In the genomic region with DNA sequence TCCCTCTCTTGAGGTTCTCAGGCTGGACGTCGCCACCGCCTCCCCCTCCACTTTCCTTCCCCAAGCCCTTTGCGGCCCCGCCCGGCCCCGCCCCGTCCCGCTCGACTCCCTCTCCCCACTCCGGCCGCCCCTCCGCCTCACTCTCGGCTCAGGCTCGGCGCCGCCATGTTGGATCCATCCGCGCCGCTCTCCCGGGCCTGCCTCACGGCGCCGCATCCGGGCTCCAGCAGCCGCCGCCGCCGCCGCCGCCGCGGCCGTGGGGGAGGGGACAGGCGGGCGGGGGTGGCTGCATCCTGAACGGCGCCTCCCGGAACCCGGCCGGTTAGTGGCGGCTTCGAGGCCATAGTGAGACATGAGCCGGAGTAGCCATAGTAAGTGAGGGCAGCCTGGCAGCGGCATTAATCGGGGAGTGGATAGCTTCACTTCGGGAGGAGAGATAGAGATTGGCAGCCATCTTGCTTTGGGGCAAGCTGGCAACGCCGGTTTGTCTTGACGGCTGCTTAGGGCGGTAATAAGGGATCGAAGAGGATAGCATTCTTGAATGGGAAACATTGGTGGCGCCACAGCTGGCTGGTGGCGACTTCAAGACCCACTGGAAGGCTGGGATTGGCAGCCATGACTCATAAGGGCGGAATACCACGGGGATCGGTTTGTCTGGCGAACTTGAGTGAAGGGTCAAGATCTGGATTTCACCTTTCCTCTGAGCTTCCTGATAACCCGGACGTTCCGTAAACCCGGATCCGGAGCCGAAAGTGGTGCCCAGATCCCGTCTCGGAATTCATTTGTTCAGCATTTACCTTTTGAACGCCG, we compare ENCODE assay signal across 8 cellular contexts. TPM values are rescaled to one million over a fixed set of nuclear protein-coding genes. Genes with fewer than 3 reads are reported as not detected.
A peak's percentile ranks its signal among the peaks of the same experiment; 100 is the strongest.
DNase-seq lines count a peak whose midpoint lies in the region; ATAC-seq, FAIRE-seq and TF ChIP-seq lines count a peak whose summit lies in the region.

TSS of gene DEDD (minus strand) at position 258 of the 810 bp plus-strand sequence. CDS start 8,205 bp downstream, outside the sequence.

- FAIRE-seq in keratinocyte (lab: Jason Lieb, UNC): peak; percentile 59

- no peaks in the 10 kb centered on the region for H4K20me1 ChIP-seq in keratinocyte (ENCODE audit: control insufficient read depth, extremely low read depth, insufficient read depth, low read length)

- H3K9ac ChIP-seq in keratinocyte (ENCODE audit: control insufficient read depth, extremely low read depth, insufficient read depth, low read length): peak within 1 kb of the TSS; percentile 91

- peak within 1 kb of the TSS; percentile 79 to 98 (median 91) for H3K4me3 ChIP-seq in keratinocyte (ENCODE audit: control insufficient read depth in 2 of 3, extremely low read depth in 1 of 3, insufficient read depth in 2 of 3, low read depth in 1 of 3, low read length in 3 of 3)

- H3K4me1 ChIP-seq in keratinocyte (ENCODE audit: control insufficient read depth, extremely low read depth, insufficient read depth, low read length): no peaks in the 10 kb centered on the region

- no peaks in the 10 kb centered on the region for H3K27me3 ChIP-seq in keratinocyte (ENCODE audit: control insufficient read depth, extremely low read depth, insufficient read depth, low read length)

- peak; percentile 94 for DNase-seq in AG20443 (ENCODE audit: low spot score)
- DNase-seq in NCI-H446 treated with DMSO at 0.1 percent for 48 hours (lab: John Stamatoyannopoulos, UW): peak; percentile 97
- DNase-seq in cerebellar cortex (ENCODE audit: low spot score): peak; percentile 98
- peak; percentile 86 for DNase-seq in keratinocyte (ENCODE audit: low read depth, low spot score)
- DNase-seq in stimulated activated CD4-positive, alpha-beta T cell treated with anti-CD3 and anti-CD28 coated beads, Interleukin-15, amount 100 ng/mL, for 24 hours: peak; percentile 93

- ATAC-seq in GM19035 (IDR thresholded peaks at IDR 0.05; ENCODE audit: unreplicated experiment) (peak; percentile 96), HG03354 (IDR thresholded peaks at IDR 0.05; ENCODE audit: poor library complexity, severe bottlenecking, unreplicated experiment) (peak; percentile 96)
- ATAC-seq in activated CD4-positive, CD25-positive, alpha-beta regulatory T cell treated with anti-CD3 and anti-CD28 coated beads, Interleukin-2, amount 50 U/mL, for 24 hours: peak; percentile 96 to 97

- peaks cover 0 to 12% of the 10 kb centered on the region in 2 experiments for H3K36me3 ChIP-seq in keratinocyte (ENCODE audit: control insufficient read depth in 2 of 2, extremely low read depth in 1 of 2, insufficient read depth in 2 of 2, low read length in 2 of 2)

- H3K79me2 ChIP-seq in keratinocyte (ENCODE audit: control insufficient read depth, insufficient read depth, low read length): peaks cover 54% of the 10 kb centered on the region

- no peaks in the 10 kb centered on the region for H3K9me3 ChIP-seq in keratinocyte (ENCODE audit: control insufficient read depth, low read depth, low read length)

- peak in 2 of 3 experiments; percentile 2 to 26 for TF ChIP-seq CTCF in keratinocyte (optimal IDR thresholded peaks at IDR 0.05 in 1 of 3, IDR thresholded peaks at IDR 0.05 in 1 of 3, conservative IDR thresholded peaks at IDR 0.05 in 1 of 3; ENCODE audit: extremely low read depth in 1 of 3, insufficient read depth in 2 of 3, low read length in 3 of 3)

- H2AFZ ChIP-seq in keratinocyte (ENCODE audit: control insufficient read depth, low read length): peak within 1 kb of the TSS; percentile 81

- peak within 1 kb of the TSS; percentile 91 for H3K27ac ChIP-seq in keratinocyte (ENCODE audit: control insufficient read depth, insufficient read depth, low read length)

- H3K4me2 ChIP-seq in keratinocyte (ENCODE audit: control insufficient read depth, extremely low read depth, insufficient read depth, low read depth, low read length): peak within 1 kb of the TSS; percentile 91

- no peaks in the 10 kb centered on the region for H3K9me1 ChIP-seq in keratinocyte (ENCODE audit: control insufficient read depth, extremely low read depth, insufficient read depth, low read length)

- dilution Hi-C loops in keratinocyte (cut with MboI; ENCODE audit: extremely low pct_ligation_motif_present, low sequenced_read_pairs): no loop called here

RNA-seq across cellular contexts. Expression of gene DEDD, which starts in this region (rescaled TPM):
- polyA plus RNA-seq in keratinocyte: 29.3 to 49.9 TPM (median 33.0 TPM) in 3 replicates
- 12.3 TPM for polyA plus RNA-seq in keratinocyte (2011; ENCODE audit: low read depth)
- polyA plus RNA-seq in keratinocyte (2011; cell fraction: cytosol; rRNA removed): 31.7 and 34.5 TPM in 2 replicates
- polyA plus RNA-seq in keratinocyte (2011; cell fraction: nucleus; rRNA removed): 39.3 and 44.9 TPM in 2 replicates
- 22.6 and 31.4 TPM in 2 replicates for polyA plus RNA-seq in keratinocyte (2012; ENCODE audit: low replicate concordance)
- polyA minus RNA-seq in keratinocyte: 56.7 to 81.1 TPM (median 72.0 TPM) in 3 replicates
- 30.9 TPM for polyA minus RNA-seq in keratinocyte (2011; cell fraction: cytosol; rRNA and poly(A)+ RNA removed)
- 18.1 and 25.4 TPM in 2 replicates for polyA minus RNA-seq in keratinocyte (2011; cell fraction: nucleus; rRNA and poly(A)+ RNA removed)

Comparison
In these comparisons a context has a peak if more than half of its experiments do, and no peak if none do; other contexts are left out.
1. Peak in every context shown above with its lines: DNase-seq, ATAC-seq, H3K4me3 ChIP-seq and H3K27ac ChIP-seq.